Comparison of ENCODE assay signal across 19 cellular contexts in genomic region chr3:46013316-46014094, GRCh38. TPM values are rescaled to one million over a fixed set of nuclear protein-coding genes. Genes with fewer than 3 reads are reported as not detected.
"Had no signal": no experiment of that assay in that cellular context is flagged by ENCODE, and none has a peak within 500 bp of the region (broad histone marks: within the 10 kb centered on the region; RNA-seq: fewer than 3 reads in every experiment).

No MANE protein-coding gene starts in this region.

- H3K27me3 Mint-ChIP-seq: activated naive CD8-positive, alpha-beta T cell treated with anti-CD3 and anti-CD28 coated beads, Interleukin-2, amount 10 ng/mL, durations not matched to agents 7 days and 5 days had no signal

- H3K9me3 Mint-ChIP-seq: activated T-cell treated with anti-CD3 and anti-CD28 coated beads, Interleukin-2, amount 50 U/mL, for 4 hours; brain; naive B cell; type B pancreatic cell had no signal

- H3K4me1 Mint-ChIP-seq: brain, naive B cell had no signal

- DNase-seq: activated CD4-positive, alpha-beta T cell treated with anti-CD3 and anti-CD28 coated beads for 48 hours; activated CD4-positive, CD25-positive, alpha-beta regulatory T cell; activated CD8-positive, alpha-beta memory T cell treated with anti-CD3 and anti-CD28 coated beads, Interleukin-2, amount 50 U/mL, for 4 hours; activated gamma-delta T cell treated with Interleukin-2 at 50 U/mL for 16 hours; activated naive CD8-positive, alpha-beta T cell treated with anti-CD3 and anti-CD28 coated beads, Interleukin-2, amount 10 ng/mL, durations not matched to agents 7 days and 5 days; activated T-cell treated with anti-CD3 and anti-CD28 coated beads, Interleukin-2, amount 50 U/mL, for 4 hours; anterior cingulate cortex; caudate nucleus; gastrocnemius medialis; left ventricle myocardium inferior; naive B cell; ovary; psoas muscle; right cardiac atrium; testis had no signal

- H3K27ac Mint-ChIP-seq: activated naive CD8-positive, alpha-beta T cell treated with anti-CD3 and anti-CD28 coated beads, Interleukin-2, amount 10 ng/mL, durations not matched to agents 7 days and 5 days; brain; type B pancreatic cell had no signal

- ATAC-seq: gastrocnemius medialis, psoas muscle, right cardiac atrium had no signal

- H3K4me3 Mint-ChIP-seq: activated naive CD8-positive, alpha-beta T cell treated with anti-CD3 and anti-CD28 coated beads, Interleukin-2, amount 10 ng/mL, durations not matched to agents 7 days and 5 days; activated T-cell treated with anti-CD3 and anti-CD28 coated beads, Interleukin-2, amount 50 U/mL, for 4 hours; brain; naive B cell; type B pancreatic cell had no signal

- H3K36me3 Mint-ChIP-seq: brain, naive B cell, type B pancreatic cell had no signal

RNA-seq across cellular contexts. Expression of gene XCR1, which starts 13.8 kb away (rescaled TPM):
- total RNA-seq: activated naive CD8-positive, alpha-beta T cell treated with anti-CD3 and anti-CD28 coated beads, Interleukin-2, amount 10 ng/mL, durations not matched to agents 7 days and 5 days; activated T-cell treated with anti-CD3 and anti-CD28 coated beads, Interleukin-2, amount 50 U/mL, for 4 hours; kidney epithelial cell; left ventricle myocardium inferior; skeletal muscle tissue had no signal
